13 cellular contexts compared by ENCODE assay signal in genomic region chr1:199279872-199280649, GRCh38.
DNase-seq lines count a peak whose midpoint lies in the region; ATAC-seq and TF ChIP-seq lines count a peak whose summit lies in the region.
"Had no signal": no experiment of that assay in that cellular context is flagged by ENCODE, and none has a peak within 500 bp of the region (broad histone marks: within the 10 kb centered on the region; RNA-seq: fewer than 3 reads in every experiment).

No MANE protein-coding gene starts in this region.

- DNase-seq in EH (ENCODE audit: low read depth) = peak; percentile 46
- DNase-seq in epithelial cell of proximal tubule (ENCODE audit: low read depth) = no peak
- no peak for DNase-seq in A172 (ENCODE audit: low spot score)
- DNase-seq in COR-L47 (lab: John Stamatoyannopoulos, UW) = no peak
- no peak for DNase-seq in head of caudate nucleus
- no peak for DNase-seq in activated CD4-positive, alpha-beta T cell treated with anti-CD3 and anti-CD28 coated beads for 1 hour
- DNase-seq: activated naive CD4-positive, alpha-beta T cell treated with anti-CD3 and anti-CD28 coated beads, Interleukin-2, amount 50 U/mL, for 16 hours; NCI-H446 treated with DMSO at 0.1 percent for 48 hours; stimulated activated CD4-positive, alpha-beta T cell treated with anti-CD3 and anti-CD28 coated beads, Interleukin-12 subunit alpha, Interleukin-12 subunit beta, amount 100 ng/mL, for 4 hours had no signal

- ATAC-seq in GM19468 (IDR thresholded peaks at IDR 0.05; ENCODE audit: extremely low read depth, unreplicated experiment) (peak; percentile 59), HG03460 (IDR thresholded peaks at IDR 0.05; ENCODE audit: unreplicated experiment) (peak; percentile 65)

- peak; percentile 12 for TF ChIP-seq CTCF in epithelial cell of proximal tubule (conservative IDR thresholded peaks at IDR 0.05; ENCODE audit: low read depth, low read length)

- intact Hi-C loops in head of caudate nucleus (cut with DNase I) = no loop called here

- no peak overlapping the region for H3K4me3 ChIP-seq in epithelial cell of proximal tubule (ENCODE audit: low read depth, low read length)
- H3K4me3 ChIP-seq: esophagus muscularis mucosa, lung had no signal
